In genomic region chr17:76539631-76540271, GRCh38 we compare ENCODE assay signal across 7 cellular contexts. TPM values are rescaled to one million over a fixed set of nuclear protein-coding genes. Genes with fewer than 3 reads are reported as not detected.
DNase-seq lines count a peak whose midpoint lies in the region; ATAC-seq and TF ChIP-seq lines count a peak whose summit lies in the region.

A gene with protein sequence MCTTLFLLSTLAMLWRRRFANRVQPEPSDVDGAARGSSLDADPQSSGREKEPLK (plus strand): TSS chr17:76540044. CDS start chr17:76540142, 98 bp downstream.

- in situ Hi-C loops in IMR-90 (cut with MboI; ENCODE audit: low sequenced_read_pairs): no loop called here
- in situ Hi-C loops in transverse colon (cut with MboI; ENCODE audit: low pct_ligation_motif_present in 1 of 4, low pct_unique_long_range_greater_than_20kb in 1 of 4, low sequenced_read_pairs in 3 of 4): loop anchor here in 1 of 4 donors (25.0 kb wide), 1 partner anchor 173 kb away; the partner anchor contains the start of gene MXRA7

- H3K56ac ChIP-seq in IMR-90 (ENCODE audit: extremely low read depth, insufficient read depth, low read length): peak within 1 kb of the TSS; percentile 66; the same call in 1 of the 2 replicates

- intact Hi-C loops in IMR-90 (cut with micrococcal nuclease): loop anchor here (10.0 kb wide), 1 partner anchor 525 kb away; no protein-coding TSS in a partner anchor
- intact Hi-C loops in transverse colon (cut with DNase I; ENCODE audit: low total_unique reads): loop anchor here (5.0 kb wide), 1 partner anchor 1662 kb away; no protein-coding TSS in a partner anchor

- POLR2A ChIA-PET in IMR-90 (lab: Charles Lee; ENCODE audit: unreplicated experiment): no interaction called here

- peak within 1 kb of the TSS; percentile 93 for H3K14ac ChIP-seq in IMR-90 (replicated peaks; ENCODE audit: low read depth, low read length)

- H3K4me1 Mint-ChIP-seq in central memory CD8-positive, alpha-beta T cell: no peaks in the 10 kb centered on the region
- H3K4me1 Mint-ChIP-seq in memory B cell: peaks cover 18% of the 10 kb centered on the region

- TF ChIP-seq CTCF in IMR-90 (conservative IDR thresholded peaks at IDR 0.05; ENCODE audit: low read depth, low read length): no peak
- no peak for TF ChIP-seq CTCF in transverse colon (IDR thresholded peaks at IDR 0.05)

- peak within 1 kb of the TSS; percentile 99 for H2AFZ ChIP-seq in IMR-90 (replicated peaks; ENCODE audit: low read length, poor library complexity)

- no TSS peak for BruUV-seq in IMR-90 (replicated peaks; lab: Mats Ljungman, UMichigan)

- dilution Hi-C loops in IMR-90 (cut with HindIII; ENCODE audit: low sequenced_read_pairs, unreplicated experiment): no loop called here

- TF ChIP-seq RAD21 in IMR-90 (IDR thresholded peaks at IDR 0.05; ENCODE audit: low read length): no peak

- H2BK20ac ChIP-seq in IMR-90 (ENCODE audit: low read depth, low read length): peak within 1 kb of the TSS; percentile 60

- 92% methylated on average over 9 of the region's 22 CpGs; no CpG with 5 or more reads in 1 of the 2 experiments for WGBS in IMR-90 (ENCODE audit: extremely low coverage in 2 of 2, insufficient read length in 1 of 2), 2 experiments
- WGBS in transverse colon (ENCODE audit: low coverage in 1 of 2), 2 donors: 78% methylated on average over 22 of the region's 22 CpGs; no CpG with 5 or more reads in 1 of the 2 donors

- no peak for DNase-seq in IMR-90
- DNase-seq in central memory CD8-positive, alpha-beta T cell (ENCODE audit: low spot score in 2 of 2): no peak
- DNase-seq in memory B cell (ENCODE audit: low spot score in 2 of 2): no peak
- no peak for DNase-seq in transverse colon
- DNase-seq in superior temporal gyrus (ENCODE audit: extremely low spot score): no peak
- no peak for DNase-seq in NCI-H2227 treated with DMSO at 0.1 percent for 48 hours (lab: John Stamatoyannopoulos, UW)

- peaks cover 2% of the 10 kb centered on the region; the same call in 1 of the 2 replicates for H3K27me3 ChIP-seq in IMR-90 (ENCODE audit: control insufficient read depth, insufficient read depth, low read length)
- peaks cover 50% of the 10 kb centered on the region for H3K27me3 ChIP-seq in transverse colon

- peak within 1 kb of the TSS; percentile 61 for H2BK5ac ChIP-seq in IMR-90 (ENCODE audit: low read depth, low read length, poor library complexity, severe bottlenecking)

- H2AK5ac ChIP-seq in IMR-90 (ENCODE audit: low read depth, low read length): peak within 1 kb of the TSS; percentile 96

- H3K4me2 ChIP-seq in IMR-90 (ENCODE audit: low read depth, low read length): peak within 1 kb of the TSS; percentile 88

- peak within 1 kb of the TSS; percentile 93 for H2BK120ac ChIP-seq in IMR-90 (ENCODE audit: low read depth, low read length)

- H4K5ac ChIP-seq in IMR-90 (ENCODE audit: low read depth, low read length): peak within 1 kb of the TSS; percentile 91

- peak within 1 kb of the TSS; percentile 94 for H3K4ac ChIP-seq in IMR-90 (ENCODE audit: low read depth, low read length)

- H3K18ac ChIP-seq in IMR-90 (ENCODE audit: low read depth, low read length): peak within 1 kb of the TSS; percentile 47; the same call in 1 of the 2 replicates

- H3K4me3 ChIP-seq in IMR-90 (ENCODE audit: insufficient read depth, low read depth, low read length): peak within 1 kb of the TSS; percentile 27; the same call in 1 of the 2 replicates
- H3K4me3 ChIP-seq in transverse colon: peak within 1 kb of the TSS; percentile 9 to 41 (median 16)

- H2AK9ac ChIP-seq in IMR-90 (replicated peaks; ENCODE audit: low read depth, low read length, poor library complexity): peak within 1 kb of the TSS; percentile 97

- peak within 1 kb of the TSS; percentile 81 for H3K23ac ChIP-seq in IMR-90 (ENCODE audit: low read depth, low read length)

- no peak within 1 kb of the TSS for H3K27ac Mint-ChIP-seq in central memory CD8-positive, alpha-beta T cell (ENCODE audit: low read depth)
- no peak within 1 kb of the TSS for H3K27ac Mint-ChIP-seq in memory B cell

- H3K9me3 ChIP-seq in IMR-90 (ENCODE audit: control insufficient read depth, insufficient read depth, low read length): no peaks in the 10 kb centered on the region
- H3K9me3 ChIP-seq in transverse colon: no peaks in the 10 kb centered on the region

- ATAC-seq in IMR-90 (ENCODE audit: low read depth) (no peak), memory B cell (ENCODE audit: low read depth) (no peak), HG03521 (IDR thresholded peaks at IDR 0.05; ENCODE audit: unreplicated experiment) (no peak)
- ATAC-seq in central memory CD8-positive, alpha-beta T cell (replicated peaks; ENCODE audit: extremely low read depth, poor library complexity, severe bottlenecking): no peak

- CTCF ChIA-PET in IMR-90 (lab: Yijun Ruan, JAX): interaction anchor here (1.0 to 1.7 kb wide), 2 partner anchors 10 to 16 kb away, joined by 5 to 18 read pairs; no protein-coding TSS in a partner anchor

- peak within 1 kb of the TSS; percentile 27 for H3K4me3 Mint-ChIP-seq in central memory CD8-positive, alpha-beta T cell
- H3K4me3 Mint-ChIP-seq in memory B cell: peak within 1 kb of the TSS; percentile 68

- no peaks in the 10 kb centered on the region; a peak in 1 of 4 replicates for H3K79me1 ChIP-seq in IMR-90 (ENCODE audit: low read depth in 1 of 2, low read length in 2 of 2)

- peak within 1 kb of the TSS; percentile 80 for H4K91ac ChIP-seq in IMR-90 (ENCODE audit: insufficient read depth, low read depth, low read length)

- no peaks in the 10 kb centered on the region for H3K36me3 Mint-ChIP-seq in central memory CD8-positive, alpha-beta T cell (ENCODE audit: insufficient read depth)
- peaks cover 3% of the 10 kb centered on the region for H3K36me3 Mint-ChIP-seq in memory B cell

- TF ChIP-seq POLR2A in IMR-90 (IDR thresholded peaks at IDR 0.05; ENCODE audit: low read depth, low read length) (no peak), transverse colon (IDR thresholded peaks at IDR 0.05) (no peak)

- H3K9ac ChIP-seq in IMR-90 (ENCODE audit: low read depth, low read length): peak within 1 kb of the TSS; percentile 62; the same call in 1 of the 2 replicates

- H3K27ac ChIP-seq in IMR-90 (ENCODE audit: insufficient read depth, low read length) (peak within 1 kb of the TSS; percentile 62), transverse colon (peak within 1 kb of the TSS; percentile 63 to 74 (median 70))

- H3K27me3 Mint-ChIP-seq in central memory CD8-positive, alpha-beta T cell: peaks cover 59% of the 10 kb centered on the region
- H3K27me3 Mint-ChIP-seq in memory B cell: peaks cover 7% of the 10 kb centered on the region

- TF ChIP-seq EP300 in transverse colon (IDR thresholded peaks at IDR 0.05; ENCODE audit: low read depth): no peak

- peaks cover 10% of the 10 kb centered on the region for H3K4me1 ChIP-seq in IMR-90 (ENCODE audit: control insufficient read depth, insufficient read depth, low read length)
- H3K4me1 ChIP-seq in transverse colon: peaks cover 5 to 35% (median 21%) of the 10 kb centered on the region in 4 donors

- H3K9me1 ChIP-seq in IMR-90 (ENCODE audit: insufficient read depth, low read length): peaks cover 11% of the 10 kb centered on the region

- peak within 1 kb of the TSS; percentile 92; the same call in 2 of the 3 replicates for H2BK15ac ChIP-seq in IMR-90 (ENCODE audit: low read depth, low read length)

- H3K9me3 Mint-ChIP-seq in central memory CD8-positive, alpha-beta T cell: no peaks in the 10 kb centered on the region
- no peaks in the 10 kb centered on the region for H3K9me3 Mint-ChIP-seq in memory B cell

- peak within 1 kb of the TSS; percentile 63 to 97 for H4K8ac ChIP-seq in IMR-90 (ENCODE audit: low read depth in 2 of 2, low read length in 2 of 2)

- H3K36me3 ChIP-seq in IMR-90 (ENCODE audit: control insufficient read depth, insufficient read depth, low read length) (no peaks in the 10 kb centered on the region; the same call in 1 of the 2 replicates), transverse colon (no peaks in the 10 kb centered on the region)

- no peaks in the 10 kb centered on the region for H4K20me1 ChIP-seq in IMR-90 (ENCODE audit: insufficient read depth, low read length)

TF ChIP-seq in IMR-90, 13 proteins besides CTCF, POLR2A, EP300 and RAD21 (continues in another document):
- no peak for TF ChIP-seq MAFK (IDR thresholded peaks at IDR 0.05; ENCODE audit: low read depth, low read length)
- TF ChIP-seq CEBPB (IDR thresholded peaks at IDR 0.05; ENCODE audit: low read depth, low read length): no peak
- TF ChIP-seq NFE2L2 (IDR thresholded peaks at IDR 0.05; ENCODE audit: low read depth, low read length): no peak
- no peak for TF ChIP-seq MXI1 (IDR thresholded peaks at IDR 0.05; ENCODE audit: borderline replicate concordance, low read depth, low read length)
- TF ChIP-seq CHD1 (IDR thresholded peaks at IDR 0.05; ENCODE audit: low read depth, low read length): no peak
- TF ChIP-seq, protein P1, sequence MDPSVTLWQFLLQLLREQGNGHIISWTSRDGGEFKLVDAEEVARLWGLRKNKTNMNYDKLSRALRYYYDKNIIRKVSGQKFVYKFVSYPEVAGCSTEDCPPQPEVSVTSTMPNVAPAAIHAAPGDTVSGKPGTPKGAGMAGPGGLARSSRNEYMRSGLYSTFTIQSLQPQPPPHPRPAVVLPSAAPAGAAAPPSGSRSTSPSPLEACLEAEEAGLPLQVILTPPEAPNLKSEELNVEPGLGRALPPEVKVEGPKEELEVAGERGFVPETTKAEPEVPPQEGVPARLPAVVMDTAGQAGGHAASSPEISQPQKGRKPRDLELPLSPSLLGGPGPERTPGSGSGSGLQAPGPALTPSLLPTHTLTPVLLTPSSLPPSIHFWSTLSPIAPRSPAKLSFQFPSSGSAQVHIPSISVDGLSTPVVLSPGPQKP (IDR thresholded peaks at IDR 0.05; ENCODE audit: borderline replicate concordance, low read depth, low read length): no peak
- no peak for TF ChIP-seq RCOR1 (IDR thresholded peaks at IDR 0.05; ENCODE audit: insufficient replicate concordance, low read length)
- TF ChIP-seq FOS (IDR thresholded peaks at IDR 0.05; ENCODE audit: low read depth, low read length): no peak
- no peak for TF ChIP-seq RFX5 (IDR thresholded peaks at IDR 0.05; ENCODE audit: low read depth, low read length)
- no peak for TF ChIP-seq SMC3 (IDR thresholded peaks at IDR 0.05; ENCODE audit: low read depth, low read length)
- TF ChIP-seq, protein P2, sequence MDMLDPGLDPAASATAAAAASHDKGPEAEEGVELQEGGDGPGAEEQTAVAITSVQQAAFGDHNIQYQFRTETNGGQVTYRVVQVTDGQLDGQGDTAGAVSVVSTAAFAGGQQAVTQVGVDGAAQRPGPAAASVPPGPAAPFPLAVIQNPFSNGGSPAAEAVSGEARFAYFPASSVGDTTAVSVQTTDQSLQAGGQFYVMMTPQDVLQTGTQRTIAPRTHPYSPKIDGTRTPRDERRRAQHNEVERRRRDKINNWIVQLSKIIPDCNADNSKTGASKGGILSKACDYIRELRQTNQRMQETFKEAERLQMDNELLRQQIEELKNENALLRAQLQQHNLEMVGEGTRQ (IDR thresholded peaks at IDR 0.05; ENCODE audit: low read depth, low read length): no peak
- no peak for TF ChIP-seq BHLHE40 (IDR thresholded peaks at IDR 0.05; ENCODE audit: low read depth, low read length)

RNA-seq across cellular contexts. Expression of the gene that starts here (rescaled TPM):
- total RNA-seq in IMR-90 (2012; rRNA removed): under 0.01 TPM in 1 of 2 replicates, not detected in the other
- 0.32 TPM in 2 replicates for polyA plus RNA-seq in IMR-90 (2012; rRNA removed)
- 0.24 and 0.26 TPM in 2 replicates for polyA plus RNA-seq in IMR-90 (2012; cell fraction: cytosol; rRNA removed)
- polyA plus RNA-seq in IMR-90 (2012; cell fraction: nucleus; rRNA removed; ENCODE audit: low replicate concordance): 1.4 and 3.8 TPM in 2 replicates
- total RNA-seq in transverse colon: 1 to 10 TPM in 1 of 4 donors, under 1 TPM in 1, not detected in 2; 0.64 to 6.8 TPM
